17 cellular contexts compared by ENCODE assay signal in the genomic region with DNA sequence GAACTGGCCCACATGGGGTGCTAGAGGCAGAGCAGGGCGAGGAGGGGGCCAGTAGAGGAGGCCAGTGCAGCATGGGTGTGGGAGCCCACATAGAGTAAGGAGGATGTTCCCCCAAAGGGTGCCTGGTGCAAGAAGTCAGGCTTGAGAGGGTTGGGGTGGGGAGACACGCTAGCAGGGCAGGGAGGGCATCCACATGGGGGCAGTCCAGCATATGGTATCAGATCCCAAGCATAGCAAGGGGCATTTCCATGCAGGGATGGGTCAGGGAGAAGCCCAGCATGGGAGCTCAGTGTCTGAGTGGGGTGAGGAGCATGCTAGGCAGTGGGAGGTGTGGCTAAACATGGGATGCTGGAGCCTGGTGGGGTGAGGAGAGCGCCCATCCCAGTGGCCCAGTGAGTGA.
DNase-seq lines count a peak whose midpoint lies in the region; ATAC-seq and TF ChIP-seq lines count a peak whose summit lies in the region.
"Had no signal": no experiment of that assay in that cellular context is flagged by ENCODE, and none has a peak within 500 bp of the region (broad histone marks: within the 10 kb centered on the region; RNA-seq: fewer than 3 reads in every experiment).

No MANE protein-coding gene starts in this region.

- intact Hi-C loops in activated CD8-positive, alpha-beta T cell treated with anti-CD3 and anti-CD28 coated beads for 36 hours (cut with micrococcal nuclease) = no loop called here

- CTCF ChIA-PET in activated CD8-positive, alpha-beta T cell treated with anti-CD3 and anti-CD28 coated beads for 36 hours (lab: Charles Lee) = interaction anchor here (0.6 kb wide), 1 partner anchor 83 kb away, joined by 3 read pairs; no protein-coding TSS in a partner anchor
- CTCF ChIA-PET in activated CD8-positive, alpha-beta T cell treated with anti-CD3 and anti-CD28 coated beads, Interleukin-2, amount 10 ng/mL, durations not matched to agents 7 days and 5 days (lab: Charles Lee) = no interaction called here
- CTCF ChIA-PET in GM10248 (lab: Yijun Ruan, JAX) = no interaction called here

- no peak overlapping the region for H3K27ac Mint-ChIP-seq in activated CD8-positive, alpha-beta T cell treated with anti-CD3 and anti-CD28 coated beads for 36 hours
- H3K27ac Mint-ChIP-seq in activated CD8-positive, alpha-beta T cell treated with anti-CD3 and anti-CD28 coated beads, Interleukin-2, amount 10 ng/mL, durations not matched to agents 7 days and 5 days = no peak overlapping the region
- no peak overlapping the region for H3K27ac Mint-ChIP-seq in stimulated activated memory B cell treated with anti-CD40 and anti-IgM and Interleukin-4, amounts not matched to agents 10 μg/mL and 1 μg/mL and 100 μg/mL, for 72 hours
- H3K27ac Mint-ChIP-seq: CD4-positive, alpha-beta memory T cell had no signal

- H3K4me3 Mint-ChIP-seq in activated CD8-positive, alpha-beta T cell treated with anti-CD3 and anti-CD28 coated beads for 36 hours = no peak overlapping the region
- H3K4me3 Mint-ChIP-seq in activated CD8-positive, alpha-beta T cell treated with anti-CD3 and anti-CD28 coated beads, Interleukin-2, amount 10 ng/mL, durations not matched to agents 7 days and 5 days = no peak overlapping the region
- H3K4me3 Mint-ChIP-seq in stimulated activated memory B cell treated with anti-CD40 and anti-IgM and Interleukin-4, amounts not matched to agents 10 μg/mL and 1 μg/mL and 100 μg/mL, for 72 hours = no peak overlapping the region
- H3K4me3 Mint-ChIP-seq: CD4-positive, alpha-beta memory T cell had no signal

- no peak overlapping the region for H3K4me3 ChIP-seq in GM06990 (replicated peaks; ENCODE audit: low read depth, low read length)
- H3K4me3 ChIP-seq: BLaER1, K562, SJCRH30 had no signal

- no peak overlapping the region for H3K27ac ChIP-seq in foreskin keratinocyte
- H3K27ac ChIP-seq: BLaER1, SJCRH30 had no signal

- no peaks in the 10 kb centered on the region for H3K36me3 Mint-ChIP-seq in activated CD8-positive, alpha-beta T cell treated with anti-CD3 and anti-CD28 coated beads for 36 hours (ENCODE audit: low read depth)
- no peaks in the 10 kb centered on the region for H3K36me3 Mint-ChIP-seq in activated CD8-positive, alpha-beta T cell treated with anti-CD3 and anti-CD28 coated beads, Interleukin-2, amount 10 ng/mL, durations not matched to agents 7 days and 5 days (ENCODE audit: low read depth)
- H3K36me3 Mint-ChIP-seq in stimulated activated memory B cell treated with anti-CD40 and anti-IgM and Interleukin-4, amounts not matched to agents 10 μg/mL and 1 μg/mL and 100 μg/mL, for 72 hours = no peaks in the 10 kb centered on the region
- H3K36me3 Mint-ChIP-seq: CD4-positive, alpha-beta memory T cell had no signal

- H3K9me3 Mint-ChIP-seq in activated CD8-positive, alpha-beta T cell treated with anti-CD3 and anti-CD28 coated beads for 36 hours = peaks cover 7% of the 10 kb centered on the region
- H3K9me3 Mint-ChIP-seq in activated CD8-positive, alpha-beta T cell treated with anti-CD3 and anti-CD28 coated beads, Interleukin-2, amount 10 ng/mL, durations not matched to agents 7 days and 5 days (ENCODE audit: insufficient read depth) = no peaks in the 10 kb centered on the region
- H3K9me3 Mint-ChIP-seq in stimulated activated memory B cell treated with anti-CD40 and anti-IgM and Interleukin-4, amounts not matched to agents 10 μg/mL and 1 μg/mL and 100 μg/mL, for 72 hours = peaks cover 8% of the 10 kb centered on the region

- ATAC-seq in activated CD8-positive, alpha-beta T cell treated with anti-CD3 and anti-CD28 coated beads for 36 hours = no peak
- ATAC-seq in activated CD8-positive, alpha-beta T cell treated with anti-CD3 and anti-CD28 coated beads, Interleukin-2, amount 10 ng/mL, durations not matched to agents 7 days and 5 days = no peak
- no peak for ATAC-seq in foreskin keratinocyte
- peak; percentile 24 for ATAC-seq in stimulated activated memory B cell treated with anti-CD40 and anti-IgM and Interleukin-4, amounts not matched to agents 10 μg/mL and 1 μg/mL and 100 μg/mL, for 72 hours
- ATAC-seq: K562 had no signal

- POLR2A ChIA-PET in activated CD8-positive, alpha-beta T cell treated with anti-CD3 and anti-CD28 coated beads for 36 hours (lab: Charles Lee) = no interaction called here
- POLR2A ChIA-PET in activated CD8-positive, alpha-beta T cell treated with anti-CD3 and anti-CD28 coated beads, Interleukin-2, amount 10 ng/mL, durations not matched to agents 7 days and 5 days (lab: Charles Lee) = no interaction called here
- POLR2A ChIA-PET in GM10248 (lab: Yijun Ruan, JAX) = no interaction called here

- H3K4me1 ChIP-seq in foreskin keratinocyte = no peaks in the 10 kb centered on the region
- H3K4me1 ChIP-seq: BLaER1, SJCRH30 had no signal

- DNase-seq in activated CD8-positive, alpha-beta T cell treated with anti-CD3 and anti-CD28 coated beads for 36 hours = peak; percentile 6
- no peak for DNase-seq in activated CD8-positive, alpha-beta T cell treated with anti-CD3 and anti-CD28 coated beads, Interleukin-2, amount 10 ng/mL, durations not matched to agents 7 days and 5 days
- DNase-seq in GM06990 (ENCODE audit: extremely low read depth, insufficient read length) (no peak), foreskin keratinocyte (no peak), GM10248 (ENCODE audit: extremely low spot score) (no peak), activated gamma-delta T cell treated with Interleukin-2 at 50 U/mL for 16 hours (no peak)
- DNase-seq: Calu3; CD4-positive, alpha-beta memory T cell; EL; NCI-H1105; NCI-H1694; NCI-H2081 treated with DMSO at 0.1 percent for 48 hours; NCI-H82 had no signal

- H3K36me3 ChIP-seq in GM06990 (ENCODE audit: control insufficient read depth, insufficient read depth, low read length) = no peaks in the 10 kb centered on the region
- H3K36me3 ChIP-seq: BLaER1, SJCRH30 had no signal

- no peaks in the 10 kb centered on the region for H3K27me3 ChIP-seq in GM06990 (replicated peaks; ENCODE audit: control insufficient read depth, insufficient read depth, low read length)
- H3K27me3 ChIP-seq in foreskin keratinocyte = no peaks in the 10 kb centered on the region
- H3K27me3 ChIP-seq: BLaER1, SJCRH30 had no signal

- H3K4me1 Mint-ChIP-seq in activated CD8-positive, alpha-beta T cell treated with anti-CD3 and anti-CD28 coated beads for 36 hours (ENCODE audit: low read depth) = no peaks in the 10 kb centered on the region
- no peaks in the 10 kb centered on the region for H3K4me1 Mint-ChIP-seq in activated CD8-positive, alpha-beta T cell treated with anti-CD3 and anti-CD28 coated beads, Interleukin-2, amount 10 ng/mL, durations not matched to agents 7 days and 5 days (ENCODE audit: low read depth)
- H3K4me1 Mint-ChIP-seq in stimulated activated memory B cell treated with anti-CD40 and anti-IgM and Interleukin-4, amounts not matched to agents 10 μg/mL and 1 μg/mL and 100 μg/mL, for 72 hours = peaks cover 7% of the 10 kb centered on the region
- H3K4me1 Mint-ChIP-seq: CD4-positive, alpha-beta memory T cell had no signal

- TF ChIP-seq CTCF in activated CD8-positive, alpha-beta T cell treated with anti-CD3 and anti-CD28 coated beads for 36 hours (IDR thresholded peaks at IDR 0.05) = no peak
- TF ChIP-seq CTCF in GM06990 (IDR thresholded peaks at IDR 0.05; ENCODE audit: insufficient read depth, low read length, poor library complexity, severe bottlenecking) (peak; percentile 8), foreskin keratinocyte (conservative IDR thresholded peaks at IDR 0.05) (peak; percentile 17), GM10248 (IDR thresholded peaks at IDR 0.05; ENCODE audit: control extremely low read depth, extremely low read depth, low read depth, missing control alignments) (no peak)

- H3K27me3 Mint-ChIP-seq in activated CD8-positive, alpha-beta T cell treated with anti-CD3 and anti-CD28 coated beads for 36 hours = peaks cover 9% of the 10 kb centered on the region
- no peaks in the 10 kb centered on the region for H3K27me3 Mint-ChIP-seq in activated CD8-positive, alpha-beta T cell treated with anti-CD3 and anti-CD28 coated beads, Interleukin-2, amount 10 ng/mL, durations not matched to agents 7 days and 5 days (ENCODE audit: low read depth)
- H3K27me3 Mint-ChIP-seq in stimulated activated memory B cell treated with anti-CD40 and anti-IgM and Interleukin-4, amounts not matched to agents 10 μg/mL and 1 μg/mL and 100 μg/mL, for 72 hours = peaks cover 19% of the 10 kb centered on the region

Comparison
In these comparisons a context has a peak if more than half of its experiments do, and no peak if none do; other contexts are left out.
1. CTCF ChIP-seq: peak in GM06990 (single experiment) and foreskin keratinocyte (single experiment); none in activated CD8-positive, alpha-beta T cell treated with anti-CD3 and anti-CD28 coated beads for 36 hours (single experiment) and GM10248 (single experiment).